Comparison of ENCODE assay signal across 20 cellular contexts in the genomic region with DNA sequence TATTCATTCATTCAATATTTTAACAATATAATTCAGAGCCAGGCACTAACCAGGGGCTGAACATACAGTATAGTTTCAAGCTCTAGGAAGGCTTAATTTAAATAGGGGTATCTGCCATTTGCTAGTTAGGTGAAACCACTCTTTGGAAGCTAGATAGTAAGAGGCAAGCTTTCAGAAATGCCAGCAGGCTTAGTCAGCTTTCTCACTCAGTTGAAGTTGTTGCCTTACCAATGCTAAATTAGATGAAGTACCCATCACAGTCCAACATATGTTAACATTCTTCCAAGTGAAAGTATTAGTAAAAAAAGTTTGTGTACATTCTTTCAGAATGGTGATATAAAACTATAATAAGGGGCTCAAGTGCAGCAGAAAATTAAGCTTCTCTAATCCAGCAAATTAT.
DNase-seq lines count a peak whose midpoint lies in the region; ATAC-seq and TF ChIP-seq lines count a peak whose summit lies in the region.
"Had no signal": no experiment of that assay in that cellular context is flagged by ENCODE, and none has a peak within 500 bp of the region (broad histone marks: within the 10 kb centered on the region; RNA-seq: fewer than 3 reads in every experiment).

No MANE protein-coding gene starts in this region.

- in situ Hi-C loops in astrocyte of the spinal cord (cut with HindIII; ENCODE audit: low sequenced_read_pairs), result no loop called here

- no peaks in the 10 kb centered on the region for H3K27me3 Mint-ChIP-seq in Caco-2 (ENCODE audit: insufficient read depth, unreplicated experiment)
- H3K27me3 Mint-ChIP-seq in activated CD4-positive, alpha-beta T cell treated with anti-CD3 and anti-CD28 coated beads, Interleukin-2, amount 10 ng/mL, durations not matched to agents 24 days and 14 days, result no peaks in the 10 kb centered on the region
- H3K27me3 Mint-ChIP-seq: activated naive CD4-positive, alpha-beta T cell treated with anti-CD3 and anti-CD28 coated beads, Interleukin-2, amount 10 ng/mL, durations not matched to agents 7 days and 5 days; CD4-positive, alpha-beta memory T cell; stimulated activated naive B cell treated with anti-CD40 and anti-IgM and Interleukin-4, amounts not matched to agents 10 μg/mL and 1 μg/mL and 100 μg/mL, for 72 hours had no signal

- no peaks in the 10 kb centered on the region for H3K27me3 ChIP-seq in Caco-2 (replicated peaks; ENCODE audit: control insufficient read depth, insufficient read depth, low read length)
- H3K27me3 ChIP-seq: breast epithelium, esophagus squamous epithelium, transverse colon had no signal

- H3K36me3 ChIP-seq in Caco-2 (ENCODE audit: control insufficient read depth, insufficient read depth, low read length), result no peaks in the 10 kb centered on the region
- H3K36me3 ChIP-seq: transverse colon had no signal

- no peaks in the 10 kb centered on the region for H3K36me3 Mint-ChIP-seq in Caco-2 (ENCODE audit: insufficient read depth, unreplicated experiment)
- H3K36me3 Mint-ChIP-seq in activated CD4-positive, alpha-beta T cell treated with anti-CD3 and anti-CD28 coated beads, Interleukin-2, amount 10 ng/mL, durations not matched to agents 24 days and 14 days (ENCODE audit: low read depth), result no peaks in the 10 kb centered on the region
- H3K36me3 Mint-ChIP-seq: activated naive CD4-positive, alpha-beta T cell treated with anti-CD3 and anti-CD28 coated beads, Interleukin-2, amount 10 ng/mL, durations not matched to agents 7 days and 5 days; CD4-positive, alpha-beta memory T cell had no signal

- TF ChIP-seq CTCF in AG04449 (IDR thresholded peaks at IDR 0.05; ENCODE audit: insufficient read depth, low read length, missing control alignments) (no peak), astrocyte of the spinal cord (IDR thresholded peaks at IDR 0.05; ENCODE audit: low read depth, low read length) (no peak), Caco-2 (IDR thresholded peaks at IDR 0.05; ENCODE audit: insufficient read depth in 1 of 2, low read depth in 1 of 2, low read length in 1 of 2, severe bottlenecking in 1 of 2, unreplicated experiment in 1 of 2) (no peak)

- ATAC-seq in HG03432 (IDR thresholded peaks at IDR 0.05; ENCODE audit: unreplicated experiment), result no peak
- ATAC-seq: stimulated activated naive B cell treated with anti-CD40 and anti-IgM and Interleukin-4, amounts not matched to agents 10 μg/mL and 1 μg/mL and 100 μg/mL, for 72 hours had no signal

- H3K4me1 ChIP-seq in Caco-2, result no peaks in the 10 kb centered on the region
- H3K4me1 ChIP-seq: breast epithelium, esophagus squamous epithelium, transverse colon had no signal

- no peaks in the 10 kb centered on the region for H3K9me3 ChIP-seq in Caco-2
- H3K9me3 ChIP-seq: esophagus squamous epithelium, transverse colon had no signal

- no peak overlapping the region for H3K27ac Mint-ChIP-seq in Caco-2 (ENCODE audit: unreplicated experiment)
- H3K27ac Mint-ChIP-seq in activated CD4-positive, alpha-beta T cell treated with anti-CD3 and anti-CD28 coated beads, Interleukin-2, amount 10 ng/mL, durations not matched to agents 24 days and 14 days, result no peak overlapping the region
- H3K27ac Mint-ChIP-seq: activated naive CD4-positive, alpha-beta T cell treated with anti-CD3 and anti-CD28 coated beads, Interleukin-2, amount 10 ng/mL, durations not matched to agents 7 days and 5 days; CD4-positive, alpha-beta memory T cell; stimulated activated naive B cell treated with anti-CD40 and anti-IgM and Interleukin-4, amounts not matched to agents 10 μg/mL and 1 μg/mL and 100 μg/mL, for 72 hours had no signal

- BruUV-seq in Caco-2 (replicated peaks; lab: Mats Ljungman, UMichigan), result no TSS peak

- intact Hi-C loops in Caco-2 (cut with micrococcal nuclease; ENCODE audit: unreplicated experiment), result no loop called here
- intact Hi-C loops in activated CD4-positive, alpha-beta T cell treated with anti-CD3 and anti-CD28 coated beads, Interleukin-2, amount 10 ng/mL, durations not matched to agents 24 days and 14 days (cut with micrococcal nuclease), result no loop called here

- no peaks in the 10 kb centered on the region for H3K9me3 Mint-ChIP-seq in Caco-2 (ENCODE audit: unreplicated experiment)
- no peaks in the 10 kb centered on the region for H3K9me3 Mint-ChIP-seq in activated CD4-positive, alpha-beta T cell treated with anti-CD3 and anti-CD28 coated beads, Interleukin-2, amount 10 ng/mL, durations not matched to agents 24 days and 14 days

- CTCF ChIA-PET in AG04449 (lab: Yijun Ruan, JAX), result no interaction called here
- CTCF ChIA-PET in Caco-2 (lab: Charles Lee), result no interaction called here

- H3K4me3 Mint-ChIP-seq in Caco-2 (ENCODE audit: unreplicated experiment), result no peak overlapping the region
- no peak overlapping the region for H3K4me3 Mint-ChIP-seq in activated CD4-positive, alpha-beta T cell treated with anti-CD3 and anti-CD28 coated beads, Interleukin-2, amount 10 ng/mL, durations not matched to agents 24 days and 14 days
- H3K4me3 Mint-ChIP-seq: activated naive CD4-positive, alpha-beta T cell treated with anti-CD3 and anti-CD28 coated beads, Interleukin-2, amount 10 ng/mL, durations not matched to agents 7 days and 5 days; CD4-positive, alpha-beta memory T cell; stimulated activated naive B cell treated with anti-CD40 and anti-IgM and Interleukin-4, amounts not matched to agents 10 μg/mL and 1 μg/mL and 100 μg/mL, for 72 hours had no signal

- POLR2A ChIA-PET in AG04449 (lab: Yijun Ruan, JAX) (no interaction called here), Caco-2 (lab: Charles Lee) (no interaction called here)

- DNase-seq in AG04449 (ENCODE audit: low read depth, low spot score) (peak; percentile 61), HS-27A (ENCODE audit: low read depth) (peak; percentile 3), astrocyte of the spinal cord (ENCODE audit: low read depth, low spot score) (peak; percentile 53), iris pigment epithelial cell (ENCODE audit: low read depth) (peak; percentile 73), Caco-2 (no peak), OCI-M2 (lab: John Stamatoyannopoulos, UW; ENCODE audit: unreplicated experiment) (no peak)
- no peak for DNase-seq in activated CD4-positive, alpha-beta T cell treated with anti-CD3 and anti-CD28 coated beads, Interleukin-2, amount 10 ng/mL, durations not matched to agents 24 days and 14 days
- DNase-seq: activated CD4-positive, alpha-beta T cell treated with anti-CD3 and anti-CD28 coated beads, Interleukin-2, amount 50 U/mL, for 1 hour; activated naive CD4-positive, alpha-beta T cell treated with anti-CD3 and anti-CD28 coated beads, Interleukin-2, amount 10 ng/mL, durations not matched to agents 7 days and 5 days; CD4-positive, alpha-beta memory T cell; esophagus squamous epithelium; KBM-7; NCI-H1105 treated with DMSO at 0.1 percent for 48 hours; NCI-H2171 treated with DMSO at 0.1 percent for 48 hours; retina; stimulated activated CD4-positive, alpha-beta T cell treated with anti-CD3 and anti-CD28 coated beads, Interleukin-15, amount 100 ng/mL, for 24 hours; stimulated activated naive B cell treated with anti-CD40 and anti-IgM and Interleukin-4, amounts not matched to agents 10 μg/mL and 1 μg/mL and 100 μg/mL, for 72 hours; transverse colon had no signal

- no peaks in the 10 kb centered on the region for H3K4me1 Mint-ChIP-seq in Caco-2 (ENCODE audit: low read depth, unreplicated experiment)
- no peaks in the 10 kb centered on the region for H3K4me1 Mint-ChIP-seq in activated CD4-positive, alpha-beta T cell treated with anti-CD3 and anti-CD28 coated beads, Interleukin-2, amount 10 ng/mL, durations not matched to agents 24 days and 14 days
- H3K4me1 Mint-ChIP-seq: activated naive CD4-positive, alpha-beta T cell treated with anti-CD3 and anti-CD28 coated beads, Interleukin-2, amount 10 ng/mL, durations not matched to agents 7 days and 5 days; CD4-positive, alpha-beta memory T cell had no signal

- H3K4me3 ChIP-seq in AG04449 (ENCODE audit: low read depth, low read length) (no peak overlapping the region), astrocyte of the spinal cord (ENCODE audit: low read depth, low read length) (no peak overlapping the region), Caco-2 (ENCODE audit: low read depth, low read length) (no peak overlapping the region)
- H3K4me3 ChIP-seq: breast epithelium, esophagus squamous epithelium, transverse colon had no signal

Comparison
In these comparisons a context has a peak if more than half of its experiments do, and no peak if none do; other contexts are left out.
1. DNase-seq: peak in AG04449 (single experiment), HS-27A (single experiment), astrocyte of the spinal cord (single experiment) and iris pigment epithelial cell (single experiment); none in Caco-2 (0 of 2), activated CD4-positive, alpha-beta T cell treated with anti-CD3 and anti-CD28 coated beads, Interleukin-2, amount 10 ng/mL, durations not matched to agents 24 days and 14 days (single experiment) and OCI-M2 (single experiment).